ENCODE assay signal across 10 cellular contexts in genomic region chr2:119234021-119235019, GRCh38. TPM values are rescaled to one million over a fixed set of nuclear protein-coding genes. Genes with fewer than 3 reads are reported as not detected.
DNase-seq lines count a peak whose midpoint lies in the region; ATAC-seq and TF ChIP-seq lines count a peak whose summit lies in the region.
"Had no signal": no experiment of that assay in that cellular context is flagged by ENCODE, and none has a peak within 500 bp of the region (broad histone marks: within the 10 kb centered on the region; RNA-seq: fewer than 3 reads in every experiment).

No MANE protein-coding gene starts in this region.

- no peak overlapping the region for H3K27ac ChIP-seq in cardiac muscle cell

- no peaks in the 10 kb centered on the region for H3K27me3 ChIP-seq in cardiac muscle cell

- H3K4me1 ChIP-seq in cardiac muscle cell (ENCODE audit: low read depth): no peaks in the 10 kb centered on the region

- TF ChIP-seq CTCF in AG09309 (IDR thresholded peaks at IDR 0.05; ENCODE audit: control insufficient read depth, insufficient read depth, low read depth, low read length, missing control alignments) (peak; percentile 29), cardiac muscle cell (IDR thresholded peaks at IDR 0.05; ENCODE audit: low read depth, low read length) (peak; percentile 63)

- DNase-seq in AG09309 (ENCODE audit: low read depth) (no peak), SHP77 treated with DMSO at 0.1 percent for 48 hours (lab: John Stamatoyannopoulos, UW) (peak; percentile 39), cardiac muscle cell (ENCODE audit: low read depth in 1 of 2, low spot score in 1 of 2) (peak; percentile 57 to 93), MV-4-11 (lab: John Stamatoyannopoulos, UW) (no peak), KG1 (lab: John Stamatoyannopoulos, UW) (no peak), cerebellar nuclear complex (lab: John Stamatoyannopoulos, UW) (no peak)
- DNase-seq: activated naive CD8-positive, alpha-beta T cell treated with anti-CD3 and anti-CD28 coated beads, Interleukin-2, amount 50 U/mL, for 24 hours; NCI-H187 had no signal

- H3K9me3 ChIP-seq in cardiac muscle cell (ENCODE audit: low read depth): no peaks in the 10 kb centered on the region

- ATAC-seq in GM19351 (IDR thresholded peaks at IDR 0.05; ENCODE audit: unreplicated experiment) (peak; percentile 22), GM18868 (IDR thresholded peaks at IDR 0.05; ENCODE audit: unreplicated experiment) (no peak)
- ATAC-seq: activated naive CD8-positive, alpha-beta T cell treated with anti-CD3 and anti-CD28 coated beads, Interleukin-2, amount 50 U/mL, for 24 hours had no signal

- H3K4me3 ChIP-seq in AG09309 (ENCODE audit: control insufficient read depth, low read depth, low read length) (no peak overlapping the region), cardiac muscle cell (no peak overlapping the region)

- H3K36me3 ChIP-seq in cardiac muscle cell: no peaks in the 10 kb centered on the region

RNA-seq across cellular contexts. Expression of gene STEAP3, which starts 10.7 kb away (rescaled TPM):
- 3.8 TPM in 2 replicates for total RNA-seq in cardiac muscle cell
- 3.5 and 4.5 TPM in 2 replicates for polyA plus RNA-seq in cardiac muscle cell

Comparison
In these comparisons a context has a peak if more than half of its experiments do, and no peak if none do; other contexts are left out.
1. DNase-seq: peak in SHP77 treated with DMSO at 0.1 percent for 48 hours (single experiment) and cardiac muscle cell (2 of 2); none in AG09309 (single experiment), MV-4-11 (single experiment), KG1 (single experiment) and cerebellar nuclear complex (0 of 2).